In the genomic region with DNA sequence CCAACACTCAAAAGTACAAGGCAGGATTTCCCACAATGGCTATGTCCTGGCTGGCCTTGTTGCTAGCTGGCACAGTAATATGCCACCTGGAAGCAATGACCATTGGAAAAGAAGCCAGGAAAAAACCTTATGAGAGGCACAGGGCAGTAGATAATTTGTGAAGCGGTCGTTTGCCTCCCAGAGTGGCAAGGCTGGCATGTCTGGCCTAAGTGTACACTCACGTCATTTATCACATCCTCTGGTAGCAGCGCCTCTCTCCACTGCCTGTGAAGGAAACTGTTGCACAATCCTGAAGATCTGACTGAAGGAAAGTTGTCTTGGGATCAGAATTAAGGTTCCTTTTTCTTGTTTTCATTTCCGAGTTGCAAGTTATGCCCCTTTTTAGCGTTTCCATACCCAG, we compare ENCODE assay signal across 9 cellular contexts.
DNase-seq lines count a peak whose midpoint lies in the region; ATAC-seq and TF ChIP-seq lines count a peak whose summit lies in the region.
"Had no signal": no experiment of that assay in that cellular context is flagged by ENCODE, and none has a peak within 500 bp of the region (broad histone marks: within the 10 kb centered on the region; RNA-seq: fewer than 3 reads in every experiment).

No MANE protein-coding gene starts in this region.

- TF ChIP-seq POLR2A in gastrocnemius medialis (IDR thresholded peaks at IDR 0.05) = no peak

- H3K9me3 ChIP-seq in T-helper 17 cell (ENCODE audit: control insufficient read depth, low read length, poor library complexity, severe bottlenecking) (no peaks in the 10 kb centered on the region), gastrocnemius medialis (no peaks in the 10 kb centered on the region)

- no peak for TF ChIP-seq CTCF in gastrocnemius medialis (IDR thresholded peaks at IDR 0.05 in 4 of 5, conservative IDR thresholded peaks at IDR 0.05 in 1 of 5)

- no peaks in the 10 kb centered on the region for H3K27me3 ChIP-seq in gastrocnemius medialis

- peaks cover 6 to 8% of the 10 kb centered on the region in 2 donors for H3K4me1 ChIP-seq in gastrocnemius medialis

- H3K36me3 ChIP-seq in gastrocnemius medialis = no peaks in the 10 kb centered on the region

- no peak overlapping the region for H3K4me3 Mint-ChIP-seq in T-helper 17 cell
- H3K4me3 Mint-ChIP-seq in activated CD8-positive, alpha-beta T cell treated with anti-CD3 and anti-CD28 coated beads, Interleukin-2, amount 10 ng/mL, durations not matched to agents 7 days and 5 days = no peak overlapping the region
- H3K4me3 Mint-ChIP-seq: central memory CD8-positive, alpha-beta T cell had no signal

- intact Hi-C loops in left cardiac atrium (cut with DNase I) = no loop called here
- intact Hi-C loops in gastrocnemius medialis (cut with DNase I; ENCODE audit: low total_unique reads) = no loop called here

- no peak overlapping the region for H3K4me3 ChIP-seq in gastrocnemius medialis

- POLR2A ChIA-PET in activated CD8-positive, alpha-beta T cell treated with anti-CD3 and anti-CD28 coated beads, Interleukin-2, amount 10 ng/mL, durations not matched to agents 7 days and 5 days (lab: Charles Lee) = no interaction called here

- in situ Hi-C loops in gastrocnemius medialis (cut with MboI; ENCODE audit: low sequenced_read_pairs in 4 of 4) = no loop called here

- DNase-seq in GM03348 (ENCODE audit: low spot score) (peak; percentile 66), T-helper 17 cell (no peak), left cardiac atrium (peak; percentile 62), gastrocnemius medialis (peak; percentile 39 to 56), NCI-H526 treated with DMSO at 0.1 percent for 48 hours (lab: John Stamatoyannopoulos, UW) (no peak)
- DNase-seq in activated CD8-positive, alpha-beta T cell treated with anti-CD3 and anti-CD28 coated beads, Interleukin-2, amount 10 ng/mL, durations not matched to agents 7 days and 5 days = no peak

- no peaks in the 10 kb centered on the region for H3K27me3 Mint-ChIP-seq in T-helper 17 cell
- no peaks in the 10 kb centered on the region for H3K27me3 Mint-ChIP-seq in activated CD8-positive, alpha-beta T cell treated with anti-CD3 and anti-CD28 coated beads, Interleukin-2, amount 10 ng/mL, durations not matched to agents 7 days and 5 days (ENCODE audit: low read depth)
- H3K27me3 Mint-ChIP-seq: central memory CD8-positive, alpha-beta T cell had no signal

- no peaks in the 10 kb centered on the region for H3K9me3 Mint-ChIP-seq in activated CD8-positive, alpha-beta T cell treated with anti-CD3 and anti-CD28 coated beads, Interleukin-2, amount 10 ng/mL, durations not matched to agents 7 days and 5 days (ENCODE audit: insufficient read depth)
- H3K9me3 Mint-ChIP-seq: central memory CD8-positive, alpha-beta T cell had no signal

- H3K4me1 Mint-ChIP-seq in T-helper 17 cell = peaks cover 25% of the 10 kb centered on the region
- H3K4me1 Mint-ChIP-seq in activated CD8-positive, alpha-beta T cell treated with anti-CD3 and anti-CD28 coated beads, Interleukin-2, amount 10 ng/mL, durations not matched to agents 7 days and 5 days (ENCODE audit: low read depth) = peaks cover 13% of the 10 kb centered on the region
- H3K4me1 Mint-ChIP-seq: central memory CD8-positive, alpha-beta T cell had no signal

- no peak for ATAC-seq in T-helper 17 cell
- ATAC-seq in left cardiac atrium = peak; percentile 90 to 93
- ATAC-seq in gastrocnemius medialis = peak; percentile 87 to 88
- ATAC-seq in HG03159 (IDR thresholded peaks at IDR 0.05; ENCODE audit: unreplicated experiment) = no peak
- no peak for ATAC-seq in HG03139 (IDR thresholded peaks at IDR 0.05; ENCODE audit: unreplicated experiment)
- no peak for ATAC-seq in activated CD8-positive, alpha-beta T cell treated with anti-CD3 and anti-CD28 coated beads, Interleukin-2, amount 10 ng/mL, durations not matched to agents 7 days and 5 days

- CTCF ChIA-PET in activated CD8-positive, alpha-beta T cell treated with anti-CD3 and anti-CD28 coated beads, Interleukin-2, amount 10 ng/mL, durations not matched to agents 7 days and 5 days (lab: Charles Lee) = interaction anchor here (0.9 kb wide), 1 partner anchor 56 kb away, joined by 3 read pairs; no protein-coding TSS in a partner anchor

- H3K27ac Mint-ChIP-seq in T-helper 17 cell = peak overlapping the region; percentile 11
- H3K27ac Mint-ChIP-seq in activated CD8-positive, alpha-beta T cell treated with anti-CD3 and anti-CD28 coated beads, Interleukin-2, amount 10 ng/mL, durations not matched to agents 7 days and 5 days = no peak overlapping the region

- peak overlapping the region; percentile 42 to 58 (median 56) for H3K27ac ChIP-seq in gastrocnemius medialis

- H3K36me3 Mint-ChIP-seq in T-helper 17 cell (ENCODE audit: low read depth) = no peaks in the 10 kb centered on the region
- H3K36me3 Mint-ChIP-seq in activated CD8-positive, alpha-beta T cell treated with anti-CD3 and anti-CD28 coated beads, Interleukin-2, amount 10 ng/mL, durations not matched to agents 7 days and 5 days (ENCODE audit: low read depth) = no peaks in the 10 kb centered on the region

Comparison
In these comparisons a context has a peak if more than half of its experiments do, and no peak if none do; other contexts are left out.
1. DNase-seq: peak in GM03348 (single experiment), left cardiac atrium (single experiment) and gastrocnemius medialis (2 of 2); none in T-helper 17 cell (0 of 3), NCI-H526 treated with DMSO at 0.1 percent for 48 hours (single experiment) and activated CD8-positive, alpha-beta T cell treated with anti-CD3 and anti-CD28 coated beads, Interleukin-2, amount 10 ng/mL, durations not matched to agents 7 days and 5 days (single experiment).
2. ATAC-seq: peak in left cardiac atrium (2 of 2) and gastrocnemius medialis (2 of 2); none in T-helper 17 cell (single experiment), HG03159 (single experiment), HG03139 (single experiment) and activated CD8-positive, alpha-beta T cell treated with anti-CD3 and anti-CD28 coated beads, Interleukin-2, amount 10 ng/mL, durations not matched to agents 7 days and 5 days (single experiment).